Comparison of ENCODE assay signal across 34 cellular contexts in genomic region chr2:2701176-2701781, GRCh38.
"Had no signal": no experiment of that assay in that cellular context is flagged by ENCODE, and none has a peak within 500 bp of the region (broad histone marks: within the 10 kb centered on the region; RNA-seq: fewer than 3 reads in every experiment).

No MANE protein-coding gene starts in this region.

- H3K27me3 ChIP-seq: ascending aorta, brain microvascular endothelial cell had no signal

- FAIRE-seq: TTC549 had no signal

- H3K4me1 Mint-ChIP-seq: activated B cell treated with CpG ODN at 0.5 μM for 24 hours; activated CD4-positive, alpha-beta T cell treated with anti-CD3 and anti-CD28 coated beads, Interleukin-2, amount 10 ng/mL, durations not matched to agents 24 days and 14 days; activated CD8-positive, alpha-beta memory T cell treated with anti-CD3 and anti-CD28 coated beads, Interleukin-2, amount 10 ng/mL, durations not matched to agents 7 days and 5 days; activated naive CD8-positive, alpha-beta T cell treated with anti-CD3 and anti-CD28 coated beads, Interleukin-2, amount 10 ng/mL, durations not matched to agents 7 days and 5 days; activated naive CD8-positive, alpha-beta T cell treated with anti-CD3 and anti-CD28 coated beads, Interleukin-2, amount 50 U/mL, for 24 hours had no signal

- H3K36me3 Mint-ChIP-seq: activated CD4-positive, alpha-beta memory T cell treated with anti-CD3 and anti-CD28 coated beads for 36 hours; activated CD8-positive, alpha-beta memory T cell treated with anti-CD3 and anti-CD28 coated beads, Interleukin-2, amount 10 ng/mL, durations not matched to agents 7 days and 5 days; activated naive CD4-positive, alpha-beta T cell treated with anti-CD3 and anti-CD28 coated beads, Interleukin-2, amount 10 ng/mL, durations not matched to agents 7 days and 5 days; activated naive CD4-positive, alpha-beta T cell treated with anti-CD3 and anti-CD28 coated beads, Interleukin-2, amount 50 U/mL, for 24 hours; activated naive CD8-positive, alpha-beta T cell; activated naive CD8-positive, alpha-beta T cell treated with anti-CD3 and anti-CD28 coated beads, Interleukin-2, amount 10 ng/mL, durations not matched to agents 7 days and 5 days had no signal

- H3K36me3 ChIP-seq: ascending aorta, brain microvascular endothelial cell, breast epithelium had no signal

- H3K27ac ChIP-seq: ascending aorta, brain microvascular endothelial cell, breast epithelium, VCaP had no signal

- H3K27me3 Mint-ChIP-seq: activated B cell treated with CpG ODN at 0.5 μM for 24 hours; activated CD4-positive, alpha-beta memory T cell treated with anti-CD3 and anti-CD28 coated beads for 36 hours; activated CD4-positive, alpha-beta T cell treated with anti-CD3 and anti-CD28 coated beads, Interleukin-2, amount 10 ng/mL, durations not matched to agents 24 days and 14 days; activated CD8-positive, alpha-beta memory T cell treated with anti-CD3 and anti-CD28 coated beads, Interleukin-2, amount 10 ng/mL, durations not matched to agents 7 days and 5 days; activated CD8-positive, alpha-beta T cell treated with anti-CD3 and anti-CD28 coated beads for 36 hours; activated naive CD4-positive, alpha-beta T cell treated with anti-CD3 and anti-CD28 coated beads, Interleukin-2, amount 10 ng/mL, durations not matched to agents 7 days and 5 days; activated naive CD4-positive, alpha-beta T cell treated with anti-CD3 and anti-CD28 coated beads, Interleukin-2, amount 50 U/mL, for 24 hours; activated naive CD8-positive, alpha-beta T cell; activated naive CD8-positive, alpha-beta T cell treated with anti-CD3 and anti-CD28 coated beads, Interleukin-2, amount 10 ng/mL, durations not matched to agents 7 days and 5 days; activated naive CD8-positive, alpha-beta T cell treated with anti-CD3 and anti-CD28 coated beads, Interleukin-2, amount 50 U/mL, for 24 hours; activated T-cell treated with anti-CD3 and anti-CD28 coated beads, Interleukin-2, amount 50 U/mL, for 24 hours had no signal

- ATAC-seq: activated CD8-positive, alpha-beta memory T cell treated with anti-CD3 and anti-CD28 coated beads, Interleukin-2, amount 10 ng/mL, durations not matched to agents 7 days and 5 days; activated CD8-positive, alpha-beta T cell treated with anti-CD3 and anti-CD28 coated beads for 36 hours; activated naive CD8-positive, alpha-beta T cell treated with anti-CD3 and anti-CD28 coated beads, Interleukin-2, amount 50 U/mL, for 24 hours had no signal

- H3K4me3 Mint-ChIP-seq: activated B cell treated with CpG ODN at 0.5 μM for 24 hours; activated CD4-positive, alpha-beta memory T cell treated with anti-CD3 and anti-CD28 coated beads for 36 hours; activated CD4-positive, alpha-beta T cell treated with anti-CD3 and anti-CD28 coated beads, Interleukin-2, amount 10 ng/mL, durations not matched to agents 24 days and 14 days; activated CD8-positive, alpha-beta memory T cell treated with anti-CD3 and anti-CD28 coated beads, Interleukin-2, amount 10 ng/mL, durations not matched to agents 7 days and 5 days; activated CD8-positive, alpha-beta T cell treated with anti-CD3 and anti-CD28 coated beads for 36 hours; activated naive CD4-positive, alpha-beta T cell treated with anti-CD3 and anti-CD28 coated beads, Interleukin-2, amount 10 ng/mL, durations not matched to agents 7 days and 5 days; activated naive CD4-positive, alpha-beta T cell treated with anti-CD3 and anti-CD28 coated beads, Interleukin-2, amount 50 U/mL, for 24 hours; activated naive CD8-positive, alpha-beta T cell; activated naive CD8-positive, alpha-beta T cell treated with anti-CD3 and anti-CD28 coated beads, Interleukin-2, amount 10 ng/mL, durations not matched to agents 7 days and 5 days; activated naive CD8-positive, alpha-beta T cell treated with anti-CD3 and anti-CD28 coated beads, Interleukin-2, amount 50 U/mL, for 24 hours; activated T-cell treated with anti-CD3 and anti-CD28 coated beads, Interleukin-2, amount 50 U/mL, for 24 hours; T-helper 1 cell treated with Interleukin-12 subunit alpha and Interleukin-12 subunit beta and Interleukin-4 antibody, amounts not matched to agents 30 μg/mL and 1 μg/mL, for 36 hours; T-helper 2 cell treated with Interferon-gamma antibody and Interleukin-4, amounts not matched to agents 5 μg/mL and 100 μg/mL, for 36 hours had no signal

- H3K27ac Mint-ChIP-seq: activated B cell treated with CpG ODN at 0.5 μM for 24 hours; activated CD4-positive, alpha-beta memory T cell treated with anti-CD3 and anti-CD28 coated beads for 36 hours; activated CD4-positive, alpha-beta T cell treated with anti-CD3 and anti-CD28 coated beads, Interleukin-2, amount 10 ng/mL, durations not matched to agents 24 days and 14 days; activated CD8-positive, alpha-beta memory T cell treated with anti-CD3 and anti-CD28 coated beads, Interleukin-2, amount 10 ng/mL, durations not matched to agents 7 days and 5 days; activated CD8-positive, alpha-beta T cell treated with anti-CD3 and anti-CD28 coated beads for 36 hours; activated naive CD4-positive, alpha-beta T cell treated with anti-CD3 and anti-CD28 coated beads, Interleukin-2, amount 10 ng/mL, durations not matched to agents 7 days and 5 days; activated naive CD4-positive, alpha-beta T cell treated with anti-CD3 and anti-CD28 coated beads, Interleukin-2, amount 50 U/mL, for 24 hours; activated naive CD8-positive, alpha-beta T cell; activated naive CD8-positive, alpha-beta T cell treated with anti-CD3 and anti-CD28 coated beads, Interleukin-2, amount 10 ng/mL, durations not matched to agents 7 days and 5 days; activated naive CD8-positive, alpha-beta T cell treated with anti-CD3 and anti-CD28 coated beads, Interleukin-2, amount 50 U/mL, for 24 hours; activated T-cell treated with anti-CD3 and anti-CD28 coated beads, Interleukin-2, amount 50 U/mL, for 24 hours; activated T-helper 2 cell treated with anti-CD3 and anti-CD28 coated beads, Interferon-gamma antibody, Interleukin-2, Interleukin-4, amounts not matched to agents 10 μg/mL and 5 μg/mL and 100 μg/mL, durations not matched to agents 14 hours and 24 hours and 36 hours; T-helper 1 cell treated with Interleukin-12 subunit alpha and Interleukin-12 subunit beta and Interleukin-4 antibody, amounts not matched to agents 30 μg/mL and 1 μg/mL, for 36 hours; T-helper 2 cell treated with Interferon-gamma antibody and Interleukin-4, amounts not matched to agents 5 μg/mL and 100 μg/mL, for 36 hours had no signal

- DNase-seq: activated B cell treated with CpG ODN at 0.5 μM for 24 hours; activated CD4-positive, alpha-beta memory T cell treated with anti-CD3 and anti-CD28 coated beads for 36 hours; activated CD4-positive, alpha-beta T cell treated with anti-CD3 and anti-CD28 coated beads for 4 hours; activated CD4-positive, alpha-beta T cell treated with anti-CD3 and anti-CD28 coated beads, Interleukin-2, amount 10 ng/mL, durations not matched to agents 24 days and 14 days; activated CD4-positive, alpha-beta T cell treated with anti-CD3 and anti-CD28 coated beads, Interleukin-2, amount 50 U/mL, for 1 hour; activated CD4-positive, alpha-beta T cell treated with anti-CD3 and anti-CD28 coated beads, Interleukin-2, amount 50 U/mL, for 4 hours; activated CD4-positive, CD25-positive, alpha-beta regulatory T cell treated with anti-CD3 and anti-CD28 coated beads, Interleukin-2, amount 50 U/mL, for 72 hours; activated CD8-positive, alpha-beta memory T cell treated with anti-CD3 and anti-CD28 coated beads, Interleukin-2, amount 10 ng/mL, durations not matched to agents 7 days and 5 days; activated CD8-positive, alpha-beta memory T cell treated with anti-CD3 and anti-CD28 coated beads, Interleukin-2, amount 50 U/mL, for 48 hours; activated CD8-positive, alpha-beta T cell treated with anti-CD3 and anti-CD28 coated beads for 36 hours; activated effector memory CD4-positive, alpha-beta T cell treated with Interleukin-2 at 50 U/mL for 16 hours; activated gamma-delta T cell; activated naive CD4-positive, alpha-beta T cell treated with Interleukin-2 at 50 U/mL for 16 hours; activated naive CD8-positive, alpha-beta T cell treated with anti-CD3 and anti-CD28 coated beads, Interleukin-2, amount 10 ng/mL, durations not matched to agents 7 days and 5 days; activated naive CD8-positive, alpha-beta T cell treated with anti-CD3 and anti-CD28 coated beads, Interleukin-2, amount 50 U/mL, for 24 hours; activated T-cell treated with anti-CD3 and anti-CD28 coated beads, Interleukin-2, amount 50 U/mL, for 24 hours; activated T-cell treated with anti-CD3 and anti-CD28 coated beads, Interleukin-2, amount 50 U/mL, for 48 hours; amygdala; anterior cingulate cortex; brain microvascular endothelial cell; central memory CD4-positive, alpha-beta T cell; T-helper 1 cell; T-helper 2 cell; T-helper 9 cell had no signal

- H3K9me3 Mint-ChIP-seq: activated B cell treated with CpG ODN at 0.5 μM for 24 hours; activated CD4-positive, alpha-beta memory T cell treated with anti-CD3 and anti-CD28 coated beads for 36 hours; activated CD4-positive, alpha-beta T cell treated with anti-CD3 and anti-CD28 coated beads, Interleukin-2, amount 10 ng/mL, durations not matched to agents 24 days and 14 days; activated CD8-positive, alpha-beta T cell treated with anti-CD3 and anti-CD28 coated beads for 36 hours; activated naive CD4-positive, alpha-beta T cell treated with anti-CD3 and anti-CD28 coated beads, Interleukin-2, amount 10 ng/mL, durations not matched to agents 7 days and 5 days; activated naive CD4-positive, alpha-beta T cell treated with anti-CD3 and anti-CD28 coated beads, Interleukin-2, amount 50 U/mL, for 24 hours; activated naive CD8-positive, alpha-beta T cell treated with anti-CD3 and anti-CD28 coated beads, Interleukin-2, amount 10 ng/mL, durations not matched to agents 7 days and 5 days; activated naive CD8-positive, alpha-beta T cell treated with anti-CD3 and anti-CD28 coated beads, Interleukin-2, amount 50 U/mL, for 24 hours; activated T-cell treated with anti-CD3 and anti-CD28 coated beads, Interleukin-2, amount 50 U/mL, for 24 hours; activated T-helper 2 cell treated with anti-CD3 and anti-CD28 coated beads, Interferon-gamma antibody, Interleukin-2, Interleukin-4, amounts not matched to agents 10 μg/mL and 5 μg/mL and 100 μg/mL, durations not matched to agents 14 hours and 24 hours and 36 hours; T-helper 1 cell treated with Interleukin-12 subunit alpha and Interleukin-12 subunit beta and Interleukin-4 antibody, amounts not matched to agents 30 μg/mL and 1 μg/mL, for 36 hours; T-helper 2 cell treated with Interferon-gamma antibody and Interleukin-4, amounts not matched to agents 5 μg/mL and 100 μg/mL, for 36 hours had no signal

- H3K4me3 ChIP-seq: ascending aorta, breast epithelium had no signal

- H3K4me1 ChIP-seq: ascending aorta, breast epithelium had no signal

- H3K9me3 ChIP-seq: ascending aorta, breast epithelium had no signal
